ENCODE assay signal across 10 cellular contexts in genomic region chr11:78039391-78039918, GRCh38. TPM values are rescaled to one million over a fixed set of nuclear protein-coding genes. Genes with fewer than 3 reads are reported as not detected.
A peak's percentile ranks its signal among the peaks of the same experiment; 100 is the strongest.
DNase-seq lines count a peak whose midpoint lies in the region; ATAC-seq, FAIRE-seq and TF ChIP-seq lines count a peak whose summit lies in the region.
"Had no signal": no experiment of that assay in that cellular context is flagged by ENCODE, and none has a peak within 500 bp of the region (broad histone marks: within the 10 kb centered on the region; RNA-seq: fewer than 3 reads in every experiment).

No MANE protein-coding gene starts in this region.

- dilution Hi-C loops in endothelial cell of umbilical vein (cut with MboI; ENCODE audit: extremely low pct_ligation_motif_present, low sequenced_read_pairs) = no loop called here

- no peak for FAIRE-seq in endothelial cell of umbilical vein (lab: Jason Lieb, UNC)

- H3K27ac ChIP-seq in PC-9 (peak overlapping the region; percentile 90), endothelial cell of umbilical vein (ENCODE audit: insufficient read depth, low read depth, low read length) (peak overlapping the region; percentile 92)

- no peaks in the 10 kb centered on the region for H3K27me3 ChIP-seq in PC-9 (ENCODE audit: insufficient read depth, low read depth)
- H3K27me3 ChIP-seq in endothelial cell of umbilical vein (ENCODE audit: control insufficient read depth in 2 of 2, insufficient read depth in 2 of 2, low read length in 2 of 2) = no peaks in the 10 kb centered on the region
- H3K27me3 ChIP-seq: cardiac muscle cell had no signal

- TF ChIP-seq POLR2A in endothelial cell of umbilical vein (IDR thresholded peaks at IDR 0.05; ENCODE audit: low read depth, low read length) = no peak

- H3K4me1 Mint-ChIP-seq in stimulated activated effector memory CD8-positive, alpha-beta T cell treated with anti-CD3 and anti-CD28 coated beads, Interleukin-12 subunit alpha, Interleukin-12 subunit beta, amount 100 ng/mL, for 72 hours = peaks cover 41% of the 10 kb centered on the region
- H3K4me1 Mint-ChIP-seq in progenitor cell of endocrine pancreas (ENCODE audit: low read depth) = peaks cover 3% of the 10 kb centered on the region

- peaks cover 42% of the 10 kb centered on the region; the same call in 1 of the 2 replicates for H3F3A ChIP-seq in PC-9 (ENCODE audit: insufficient read depth, low read depth)

- intact Hi-C loops in PC-9 (cut with micrococcal nuclease; ENCODE audit: unreplicated experiment) (no loop called here), endothelial cell of umbilical vein (cut with micrococcal nuclease) (no loop called here)

- H3K4me2 ChIP-seq in PC-9 (peak overlapping the region; percentile 85), endothelial cell of umbilical vein (ENCODE audit: insufficient read depth, low read length) (peak overlapping the region; percentile 89)

- no peaks in the 10 kb centered on the region for H3K9me3 Mint-ChIP-seq in stimulated activated effector memory CD8-positive, alpha-beta T cell treated with anti-CD3 and anti-CD28 coated beads, Interleukin-12 subunit alpha, Interleukin-12 subunit beta, amount 100 ng/mL, for 72 hours
- H3K9me3 Mint-ChIP-seq in progenitor cell of endocrine pancreas (ENCODE audit: low read depth) = no peaks in the 10 kb centered on the region
- H3K9me3 Mint-ChIP-seq: naive B cell had no signal

- BruUV-seq in PC-9 (replicated peaks; lab: Mats Ljungman, UMichigan) (TSS peak; percentile 26), endothelial cell of umbilical vein (replicated peaks; lab: Mats Ljungman, UMichigan) (no TSS peak)

- H3K4me3 Mint-ChIP-seq in stimulated activated effector memory CD8-positive, alpha-beta T cell treated with anti-CD3 and anti-CD28 coated beads, Interleukin-12 subunit alpha, Interleukin-12 subunit beta, amount 100 ng/mL, for 72 hours = peak overlapping the region; percentile 75
- H3K4me3 Mint-ChIP-seq in progenitor cell of endocrine pancreas (ENCODE audit: low read depth) = no peak overlapping the region

- in situ Hi-C loops in KBM-7 (cut with MboI; ENCODE audit: low pct_unique_long_range_greater_than_20kb, low sequenced_read_pairs) = no loop called here

- peak; percentile 3 for ATAC-seq in stimulated activated effector memory CD8-positive, alpha-beta T cell treated with anti-CD3 and anti-CD28 coated beads, Interleukin-12 subunit alpha, Interleukin-12 subunit beta, amount 100 ng/mL, for 72 hours

- H4K20me1 ChIP-seq in PC-9 (ENCODE audit: insufficient read depth) = no peaks in the 10 kb centered on the region
- H4K20me1 ChIP-seq in endothelial cell of umbilical vein (replicated peaks; ENCODE audit: control insufficient read depth, extremely low read depth, insufficient read depth, low read length) = no peaks in the 10 kb centered on the region

- H3K9me3 ChIP-seq in PC-9 (ENCODE audit: insufficient read depth, low read depth) (no peaks in the 10 kb centered on the region), endothelial cell of umbilical vein (replicated peaks; ENCODE audit: control insufficient read depth, insufficient read depth, low read length) (no peaks in the 10 kb centered on the region)

- H3K9ac ChIP-seq in endothelial cell of umbilical vein (replicated peaks; ENCODE audit: extremely low read depth, insufficient read depth, low read length) = peak overlapping the region; percentile 75

- peaks cover 7% of the 10 kb centered on the region for H3K27me3 Mint-ChIP-seq in progenitor cell of endocrine pancreas

- H3K79me2 ChIP-seq in PC-9 (ENCODE audit: low read depth) = no peaks in the 10 kb centered on the region
- no peaks in the 10 kb centered on the region for H3K79me2 ChIP-seq in endothelial cell of umbilical vein (ENCODE audit: control insufficient read depth, insufficient read depth, low read length)

- H3K27ac Mint-ChIP-seq in stimulated activated effector memory CD8-positive, alpha-beta T cell treated with anti-CD3 and anti-CD28 coated beads, Interleukin-12 subunit alpha, Interleukin-12 subunit beta, amount 100 ng/mL, for 72 hours = peak overlapping the region; percentile 100
- H3K27ac Mint-ChIP-seq in progenitor cell of endocrine pancreas = no peak overlapping the region

- CTCF ChIA-PET in PC-9 (lab: Charles Lee) (interaction anchor here (0.6 to 1.0 kb wide), 3 partner anchors 29 to 113 kb away, joined by 3 to 5 read pairs (median 3); no protein-coding TSS in a partner anchor), endothelial cell of umbilical vein (lab: Charles Lee) (interaction anchor here (1.1 to 1.8 kb wide), 2 partner anchors 40 to 45 kb away, joined by 3 to 5 read pairs; partner anchors contain the start of gene INTS4)

- peaks cover 54% of the 10 kb centered on the region for H3K4me1 ChIP-seq in PC-9 (replicated peaks; ENCODE audit: insufficient read depth)
- peaks cover 21% of the 10 kb centered on the region for H3K4me1 ChIP-seq in endothelial cell of umbilical vein (ENCODE audit: control insufficient read depth, extremely low read depth, insufficient read depth, low read length)

- H3K36me3 Mint-ChIP-seq in stimulated activated effector memory CD8-positive, alpha-beta T cell treated with anti-CD3 and anti-CD28 coated beads, Interleukin-12 subunit alpha, Interleukin-12 subunit beta, amount 100 ng/mL, for 72 hours = peaks cover 7% of the 10 kb centered on the region
- H3K36me3 Mint-ChIP-seq in progenitor cell of endocrine pancreas (ENCODE audit: insufficient read depth) = no peaks in the 10 kb centered on the region
- H3K36me3 Mint-ChIP-seq: naive B cell had no signal

- H2AFZ ChIP-seq in PC-9 = peak overlapping the region; percentile 85
- peak overlapping the region; percentile 83 for H2AFZ ChIP-seq in endothelial cell of umbilical vein (ENCODE audit: low read depth, low read length)

- H3K9me2 ChIP-seq in PC-9 (ENCODE audit: insufficient read depth) = no peaks in the 10 kb centered on the region

- TF ChIP-seq CTCF in PC-9 (conservative IDR thresholded peaks at IDR 0.05) (no peak), endothelial cell of umbilical vein (IDR thresholded peaks at IDR 0.05; ENCODE audit: extremely low read depth in 1 of 2, insufficient read depth in 1 of 2, low read depth in 1 of 2, low read length in 2 of 2) (no peak), progenitor cell of endocrine pancreas (IDR thresholded peaks at IDR 0.05; ENCODE audit: unreplicated experiment) (no peak)

- H3K4me3 ChIP-seq in PC-9 (peak overlapping the region; percentile 37; the same call in 1 of the 2 replicates), endothelial cell of umbilical vein (replicated peaks in 1 of 3; ENCODE audit: insufficient read depth in 1 of 3, low read depth in 1 of 3, low read length in 3 of 3) (no peak overlapping the region)
- H3K4me3 ChIP-seq: cardiac muscle cell had no signal

- H3K9me1 ChIP-seq in endothelial cell of umbilical vein (replicated peaks; ENCODE audit: control insufficient read depth, extremely low read depth, insufficient read depth, low read length) = no peaks in the 10 kb centered on the region

- H3K36me3 ChIP-seq in PC-9 (ENCODE audit: low read depth) = no peaks in the 10 kb centered on the region
- no peaks in the 10 kb centered on the region for H3K36me3 ChIP-seq in endothelial cell of umbilical vein (ENCODE audit: control insufficient read depth in 2 of 2, extremely low read depth in 1 of 2, insufficient read depth in 2 of 2, low read length in 2 of 2)
- H3K36me3 ChIP-seq: cardiac muscle cell had no signal

- DNase-seq in NCI-H1105 treated with DMSO at 0.1 percent for 48 hours (lab: John Stamatoyannopoulos, UW) (peak; percentile 61), NCI-H1105 (lab: John Stamatoyannopoulos, UW) (no peak), PC-9 (no peak), endothelial cell of umbilical vein (ENCODE audit: low read depth, low spot score) (no peak), KBM-7 (no peak), progenitor cell of endocrine pancreas (ENCODE audit: low spot score, unreplicated experiment) (no peak)
- DNase-seq in stimulated activated effector memory CD8-positive, alpha-beta T cell treated with anti-CD3 and anti-CD28 coated beads, Interleukin-12 subunit alpha, Interleukin-12 subunit beta, amount 100 ng/mL, for 72 hours (ENCODE audit: low spot score in 2 of 2) = no peak
- no peak for DNase-seq in stimulated activated naive CD4-positive, alpha-beta T cell (lab: John Stamatoyannopoulos, UW)
- DNase-seq: naive B cell had no signal

- POLR2A ChIA-PET in PC-9 (lab: Charles Lee; ENCODE audit: unreplicated experiment) = interaction anchor here (0.5 to 0.7 kb wide), 4 partner anchors 50 to 521 kb away, joined by 3 to 31 read pairs (median 8); no protein-coding TSS in a partner anchor
- POLR2A ChIA-PET in endothelial cell of umbilical vein (lab: Charles Lee) = interaction anchor here (1.1 kb wide), 1 partner anchor 45 kb away, joined by 8 read pairs; the partner anchor contains the start of gene INTS4

RNA-seq across cellular contexts. Expression of gene KCTD14, which starts 16.4 kb away (rescaled TPM):
- 12.0 and 21.3 TPM in 2 replicates for total RNA-seq in PC-9 (2021)
- 1.1 and 1.8 TPM in 2 replicates for total RNA-seq in endothelial cell of umbilical vein
- 0.57 and 0.64 TPM in 2 replicates for polyA plus RNA-seq in endothelial cell of umbilical vein
- 0.90 and 0.97 TPM in 2 replicates for polyA plus RNA-seq in endothelial cell of umbilical vein (2011; cell fraction: cytosol; rRNA removed)
- polyA plus RNA-seq in endothelial cell of umbilical vein (2011; cell fraction: nucleus; rRNA removed) = 0.30 and 0.31 TPM in 2 replicates
- 0.61 and 0.70 TPM in 2 replicates for polyA plus RNA-seq in endothelial cell of umbilical vein (2012)
- 0.46 and 0.47 TPM in 2 replicates for polyA minus RNA-seq in endothelial cell of umbilical vein
- not detected for polyA minus RNA-seq in endothelial cell of umbilical vein (2011; cell fraction: cytosol; rRNA and poly(A)+ RNA removed)
- polyA minus RNA-seq in endothelial cell of umbilical vein (2011; cell fraction: nucleus; rRNA and poly(A)+ RNA removed) = 0.34 TPM in 1 of 2 replicates, not detected in the other
- total RNA-seq in progenitor cell of endocrine pancreas = 5.4 and 8.9 TPM in 2 replicates

RNA-seq across cellular contexts. Expression of gene THRSP, which starts 24.2 kb away (rescaled TPM):
- total RNA-seq in PC-9 (2021) (0.72 TPM in 1 of 2 replicates, not detected in the other), endothelial cell of umbilical vein (not detected in 2 replicates), progenitor cell of endocrine pancreas (not detected in 2 replicates)
- polyA plus RNA-seq in endothelial cell of umbilical vein = not detected in 2 replicates
- polyA plus RNA-seq in endothelial cell of umbilical vein (2011; cell fraction: cytosol; rRNA removed) = not detected in 2 replicates
- polyA plus RNA-seq in endothelial cell of umbilical vein (2011; cell fraction: nucleus; rRNA removed) = not detected in 2 replicates
- polyA plus RNA-seq in endothelial cell of umbilical vein (2012) = not detected in 2 replicates
- not detected in 2 replicates for polyA minus RNA-seq in endothelial cell of umbilical vein
- polyA minus RNA-seq in endothelial cell of umbilical vein (2011; cell fraction: cytosol; rRNA and poly(A)+ RNA removed) = not detected
- polyA minus RNA-seq in endothelial cell of umbilical vein (2011; cell fraction: nucleus; rRNA and poly(A)+ RNA removed) = not detected in 2 replicates
- total RNA-seq: cardiac muscle cell had no signal
- polyA plus RNA-seq: cardiac muscle cell had no signal

RNA-seq across cellular contexts. Expression of gene NDUFC2, which starts 40.2 kb away (rescaled TPM):
- total RNA-seq in PC-9 (2021) (380 and 394 TPM in 2 replicates), endothelial cell of umbilical vein (226 and 236 TPM in 2 replicates), progenitor cell of endocrine pancreas (177 TPM in 2 replicates)
- 318 and 375 TPM in 2 replicates for polyA plus RNA-seq in endothelial cell of umbilical vein
- 169 and 199 TPM in 2 replicates for polyA plus RNA-seq in endothelial cell of umbilical vein (2011; cell fraction: cytosol; rRNA removed)
- 42.3 and 49.2 TPM in 2 replicates for polyA plus RNA-seq in endothelial cell of umbilical vein (2011; cell fraction: nucleus; rRNA removed)
- polyA plus RNA-seq in endothelial cell of umbilical vein (2012) = 312 and 360 TPM in 2 replicates
- polyA minus RNA-seq in endothelial cell of umbilical vein = 37.0 and 38.1 TPM in 2 replicates
- 82.0 TPM for polyA minus RNA-seq in endothelial cell of umbilical vein (2011; cell fraction: cytosol; rRNA and poly(A)+ RNA removed)
- polyA minus RNA-seq in endothelial cell of umbilical vein (2011; cell fraction: nucleus; rRNA and poly(A)+ RNA removed) = 12.7 and 20.0 TPM in 2 replicates

RNA-seq across cellular contexts. Expression of gene INTS4, which starts 45.0 kb away (rescaled TPM):
- total RNA-seq in PC-9 (2021) = 43.9 and 53.8 TPM in 2 replicates
- 37.8 and 39.2 TPM in 2 replicates for total RNA-seq in endothelial cell of umbilical vein
- polyA plus RNA-seq in endothelial cell of umbilical vein = 28.0 and 29.2 TPM in 2 replicates
- 21.8 and 24.2 TPM in 2 replicates for polyA plus RNA-seq in endothelial cell of umbilical vein (2011; cell fraction: cytosol; rRNA removed)
- polyA plus RNA-seq in endothelial cell of umbilical vein (2011; cell fraction: nucleus; rRNA removed) = 103 and 111 TPM in 2 replicates
- 27.5 and 27.8 TPM in 2 replicates for polyA plus RNA-seq in endothelial cell of umbilical vein (2012)
- polyA minus RNA-seq in endothelial cell of umbilical vein = 44.2 and 46.8 TPM in 2 replicates
- 18.3 TPM for polyA minus RNA-seq in endothelial cell of umbilical vein (2011; cell fraction: cytosol; rRNA and poly(A)+ RNA removed)
- polyA minus RNA-seq in endothelial cell of umbilical vein (2011; cell fraction: nucleus; rRNA and poly(A)+ RNA removed) = 68.0 and 97.6 TPM in 2 replicates
- 46.3 and 52.5 TPM in 2 replicates for total RNA-seq in progenitor cell of endocrine pancreas
